ENCODE assay signal across 24 cellular contexts in the genomic region with DNA sequence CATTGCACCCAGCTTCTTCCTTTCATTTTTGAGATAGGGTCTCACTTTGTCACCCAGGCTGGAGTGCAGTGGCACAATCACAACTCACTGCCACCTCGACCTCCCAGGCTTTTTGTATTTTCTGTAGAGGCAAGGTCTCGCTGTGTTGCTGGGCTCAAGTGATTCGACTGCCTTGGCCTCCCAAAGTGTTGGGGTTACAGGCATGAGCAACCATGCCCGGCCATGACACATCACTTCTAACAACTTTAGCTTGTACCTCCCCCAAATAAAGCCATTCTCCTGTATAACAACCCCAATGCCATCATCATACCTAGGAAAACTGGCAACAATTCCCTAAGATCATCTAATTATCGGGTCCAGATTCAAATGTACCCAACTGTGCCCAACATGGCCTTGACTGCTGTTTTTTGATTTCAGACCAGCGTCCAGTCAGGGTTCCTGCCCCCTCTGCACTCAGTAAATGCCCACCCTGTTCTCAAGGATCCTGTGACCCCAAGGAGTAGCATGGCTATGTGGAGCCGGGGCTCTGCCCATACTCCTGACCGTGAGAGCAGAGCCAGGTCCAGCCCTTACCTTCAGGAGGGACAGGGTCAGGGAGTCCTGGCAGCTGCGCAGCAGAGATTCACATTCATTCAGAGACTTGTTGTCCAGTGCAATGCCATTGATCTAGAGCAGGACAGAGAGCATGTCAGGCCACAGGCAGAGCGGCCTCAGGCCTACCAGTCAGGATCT.
"Had no signal": no experiment of that assay in that cellular context is flagged by ENCODE, and none has a peak within 500 bp of the region (broad histone marks: within the 10 kb centered on the region; RNA-seq: fewer than 3 reads in every experiment).

No MANE protein-coding gene starts in this region.

- H3K27me3 Mint-ChIP-seq: activated CD4-positive, alpha-beta T cell treated with anti-CD3 and anti-CD28 coated beads, Interleukin-2, amount 10 ng/mL, durations not matched to agents 24 days and 14 days; activated naive CD8-positive, alpha-beta T cell treated with anti-CD3 and anti-CD28 coated beads for 36 hours; central memory CD8-positive, alpha-beta T cell; stimulated activated memory B cell treated with anti-CD40 and anti-IgM and Interleukin-4, amounts not matched to agents 10 μg/mL and 1 μg/mL and 100 μg/mL, for 72 hours had no signal

- DNase-seq: activated CD4-positive, alpha-beta T cell treated with anti-CD3 and anti-CD28 coated beads, Interleukin-2, amount 10 ng/mL, durations not matched to agents 24 days and 14 days; activated CD8-positive, alpha-beta memory T cell treated with anti-CD3 and anti-CD28 coated beads for 24 hours; activated CD8-positive, alpha-beta memory T cell treated with anti-CD3 and anti-CD28 coated beads, Interleukin-2, amount 50 U/mL, for 4 hours; activated naive CD4-positive, alpha-beta T cell treated with Interleukin-2 at 50 U/mL for 16 hours; activated naive CD8-positive, alpha-beta T cell treated with anti-CD3 and anti-CD28 coated beads for 36 hours; activated T-cell treated with anti-CD3 and anti-CD28 coated beads, Interleukin-2, amount 50 U/mL, for 4 hours; heart right ventricle; islet precursor cell; mammary epithelial cell; midbrain; nephron progenitor cell; right lobe of liver; stimulated activated CD4-positive, alpha-beta T cell treated with anti-CD3 and anti-CD28 coated beads, Interleukin-2, amount 100 ng/mL, for 24 hours; T-helper 2 cell; trophoblast cell; uterus had no signal

- H2AFZ ChIP-seq: parathyroid adenoma had no signal

- H3K4me1 Mint-ChIP-seq: central memory CD8-positive, alpha-beta T cell; stimulated activated memory B cell treated with anti-CD40 and anti-IgM and Interleukin-4, amounts not matched to agents 10 μg/mL and 1 μg/mL and 100 μg/mL, for 72 hours had no signal

- H3K9me3 ChIP-seq: heart right ventricle, left lung, right lobe of liver, uterus had no signal

- H3K36me3 Mint-ChIP-seq: activated naive CD8-positive, alpha-beta T cell treated with anti-CD3 and anti-CD28 coated beads for 36 hours; stimulated activated memory B cell treated with anti-CD40 and anti-IgM and Interleukin-4, amounts not matched to agents 10 μg/mL and 1 μg/mL and 100 μg/mL, for 72 hours had no signal

- H3K27ac ChIP-seq: coronary artery, epithelial cell of prostate, heart right ventricle, left lung, parathyroid adenoma, right lobe of liver, skin epidermis, uterus had no signal

- H3K27ac Mint-ChIP-seq: activated CD4-positive, alpha-beta T cell treated with anti-CD3 and anti-CD28 coated beads, Interleukin-2, amount 10 ng/mL, durations not matched to agents 24 days and 14 days; activated naive CD8-positive, alpha-beta T cell treated with anti-CD3 and anti-CD28 coated beads for 36 hours; nephron progenitor cell; stimulated activated memory B cell treated with anti-CD40 and anti-IgM and Interleukin-4, amounts not matched to agents 10 μg/mL and 1 μg/mL and 100 μg/mL, for 72 hours had no signal

- H3K4me1 ChIP-seq: heart right ventricle, left lung, parathyroid adenoma, right lobe of liver, uterus had no signal

- FAIRE-seq: astrocyte had no signal

- H3K9ac ChIP-seq: parathyroid adenoma had no signal

- H3K27me3 ChIP-seq: heart right ventricle, left lung, right lobe of liver, uterus had no signal

- H3K36me3 ChIP-seq: uterus had no signal

- H3K9me3 Mint-ChIP-seq: activated CD4-positive, alpha-beta T cell treated with anti-CD3 and anti-CD28 coated beads, Interleukin-2, amount 10 ng/mL, durations not matched to agents 24 days and 14 days; activated naive CD8-positive, alpha-beta T cell treated with anti-CD3 and anti-CD28 coated beads for 36 hours; activated T-cell treated with anti-CD3 and anti-CD28 coated beads, Interleukin-2, amount 50 U/mL, for 4 hours; central memory CD8-positive, alpha-beta T cell; nephron progenitor cell; stimulated activated memory B cell treated with anti-CD40 and anti-IgM and Interleukin-4, amounts not matched to agents 10 μg/mL and 1 μg/mL and 100 μg/mL, for 72 hours had no signal

- H3K4me3 Mint-ChIP-seq: activated CD4-positive, alpha-beta T cell treated with anti-CD3 and anti-CD28 coated beads, Interleukin-2, amount 10 ng/mL, durations not matched to agents 24 days and 14 days; activated naive CD8-positive, alpha-beta T cell treated with anti-CD3 and anti-CD28 coated beads for 36 hours; activated T-cell treated with anti-CD3 and anti-CD28 coated beads, Interleukin-2, amount 50 U/mL, for 4 hours; central memory CD8-positive, alpha-beta T cell; nephron progenitor cell; stimulated activated memory B cell treated with anti-CD40 and anti-IgM and Interleukin-4, amounts not matched to agents 10 μg/mL and 1 μg/mL and 100 μg/mL, for 72 hours had no signal

- H3K4me3 ChIP-seq: coronary artery, heart right ventricle, left lung, right lobe of liver, skin epidermis, uterus had no signal
